In the genomic region with DNA sequence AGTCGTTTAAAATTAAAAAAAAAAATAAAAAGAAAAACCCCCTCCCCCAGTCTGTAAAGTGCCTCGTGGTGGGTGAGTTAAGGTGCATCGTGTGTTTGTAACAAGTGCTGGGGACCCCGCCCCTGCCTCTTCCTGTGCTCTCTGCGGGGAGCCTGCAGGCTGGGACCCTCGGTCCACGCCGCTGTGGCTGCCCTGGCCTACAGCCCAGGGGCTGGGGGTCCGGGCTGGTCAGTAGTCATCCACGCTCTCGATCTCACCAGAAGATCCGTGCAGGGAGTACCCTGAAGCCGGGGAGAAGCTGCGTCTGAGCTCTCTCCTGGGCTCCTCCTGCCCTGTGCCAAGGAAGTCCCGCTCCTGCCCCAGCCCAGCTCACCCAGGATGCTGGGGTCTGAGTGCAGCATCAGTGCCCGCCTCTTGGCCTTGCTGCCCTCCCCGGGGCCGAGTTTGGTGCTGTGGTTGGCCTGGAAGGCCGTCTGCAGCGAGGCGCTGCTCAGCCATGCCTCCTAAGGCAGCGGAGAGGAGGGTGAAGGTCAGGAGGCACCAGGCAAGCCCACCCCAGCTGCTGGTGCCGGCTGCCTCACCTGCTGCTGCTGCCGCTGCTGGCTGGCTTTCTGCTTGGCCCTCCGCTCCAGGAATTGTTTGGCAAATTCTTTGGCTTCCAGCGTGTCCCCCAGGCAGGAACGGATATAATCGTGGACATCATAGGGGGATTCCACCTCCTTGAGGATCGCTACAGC, we compare ENCODE assay signal across 2 cellular contexts.
TF ChIP-seq lines count a peak whose summit lies in the region.

No MANE protein-coding gene starts in this region.

TF ChIP-seq in HEK293, 187 proteins besides CTCF, POLR2A, EP300 and RAD21:
- TF ChIP-seq ZNF138 (tag by site-specific recombination; IDR thresholded peaks at IDR 0.05; ENCODE audit: borderline replicate concordance): no peak
- 0 out of 2 replicates have a peak, but pooled peaks have one; percentile 10 for TF ChIP-seq KLF8 (tag by site-specific recombination; IDR thresholded peaks at IDR 0.05)
- peak; percentile 27 for TF ChIP-seq SP2 (tag by site-specific recombination; IDR thresholded peaks at IDR 0.05)
- TF ChIP-seq ZNF600 (tag by site-specific recombination; IDR thresholded peaks at IDR 0.05): peak; percentile 58; the same call in 1 of the 2 replicates
- no peak for TF ChIP-seq ZNF677 (tag by site-specific recombination; IDR thresholded peaks at IDR 0.05)
- TF ChIP-seq ZNF362 (tag by site-specific recombination; IDR thresholded peaks at IDR 0.05): 0 out of 2 replicates have a peak, but pooled peaks have one; percentile 1
- peak; percentile 98 for TF ChIP-seq ZNF394 (tag by site-specific recombination; IDR thresholded peaks at IDR 0.05; ENCODE audit: borderline replicate concordance)
TF ChIP-seq in HEK293: peak in this region for 5.

TF ChIP-seq in endothelial cell of umbilical vein, 7 proteins besides CTCF, POLR2A, EP300 and RAD21:
- TF ChIP-seq, protein P1, sequence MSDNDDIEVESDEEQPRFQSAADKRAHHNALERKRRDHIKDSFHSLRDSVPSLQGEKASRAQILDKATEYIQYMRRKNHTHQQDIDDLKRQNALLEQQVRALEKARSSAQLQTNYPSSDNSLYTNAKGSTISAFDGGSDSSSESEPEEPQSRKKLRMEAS (IDR thresholded peaks at IDR 0.05; ENCODE audit: insufficient read depth, insufficient read length): no peak
- TF ChIP-seq MYC (IDR thresholded peaks at IDR 0.05; ENCODE audit: low read depth, low read length): no peak
- TF ChIP-seq GATA2 (IDR thresholded peaks at IDR 0.05; ENCODE audit: insufficient read depth, insufficient read length, low read depth, low read length): no peak
- TF ChIP-seq EZH2 (IDR thresholded peaks at IDR 0.05; ENCODE audit: borderline replicate concordance, low read depth, low read length, severe bottlenecking): no peak
- TF ChIP-seq POLR2AphosphoS5 (IDR thresholded peaks at IDR 0.05; ENCODE audit: insufficient read depth, low read depth, low read length): no peak
- TF ChIP-seq FOS (IDR thresholded peaks at IDR 0.05; ENCODE audit: borderline replicate concordance, insufficient read depth, low read length): no peak
- TF ChIP-seq JUN (IDR thresholded peaks at IDR 0.05; ENCODE audit: borderline replicate concordance, insufficient read depth, insufficient read length, low read depth): no peak
